Comparison of ENCODE assay signal across 8 cellular contexts in the genomic region with DNA sequence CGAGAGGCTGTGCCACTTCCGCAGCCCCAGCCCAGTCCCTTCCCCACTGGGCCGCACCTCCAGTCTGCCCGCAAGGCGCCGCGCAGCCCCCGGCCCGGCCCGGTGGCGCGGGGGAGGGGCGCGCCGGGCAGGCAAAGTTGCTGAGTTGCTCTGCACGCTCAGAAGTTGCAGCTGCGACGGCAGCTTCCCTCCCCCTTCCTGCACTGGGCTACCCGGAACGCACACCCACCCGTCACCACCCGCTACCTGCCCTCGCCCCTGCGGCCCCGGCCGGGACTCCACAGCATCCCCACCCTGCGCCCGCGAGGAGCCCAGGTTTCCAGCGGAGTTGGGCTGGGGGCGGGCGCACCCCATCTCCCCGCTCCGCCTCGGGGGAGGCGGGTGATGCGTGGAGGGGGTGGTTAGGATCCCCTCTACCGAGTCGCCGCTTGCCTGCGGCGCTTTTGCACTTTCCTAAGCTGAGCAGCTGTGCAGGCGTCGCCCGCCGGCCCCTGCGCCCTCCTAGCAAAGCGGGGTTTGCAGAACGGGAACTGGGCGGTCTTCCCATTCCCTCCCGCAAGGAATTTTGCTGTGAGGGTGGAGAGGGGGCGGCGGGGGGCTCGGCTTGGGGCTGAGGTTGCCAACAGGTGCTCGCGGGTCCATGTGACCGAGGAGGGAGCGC. TPM values are rescaled to one million over a fixed set of nuclear protein-coding genes. Genes with fewer than 3 reads are reported as not detected.
DNase-seq lines count a peak whose midpoint lies in the region; ATAC-seq and TF ChIP-seq lines count a peak whose summit lies in the region.

No MANE protein-coding gene starts in this region.

- peak; percentile 70 for DNase-seq in AG08396 (ENCODE audit: low spot score)
- DNase-seq in GM19238 (ENCODE audit: insufficient read length, low spot score) = peak; percentile 32
- DNase-seq in activated CD4-positive, CD25-positive, alpha-beta regulatory T cell treated with anti-CD3 and anti-CD28 coated beads, Interleukin-2, amount 50 U/mL, for 72 hours = peak; percentile 42
- DNase-seq in dorsolateral prefrontal cortex = peak in 2 of 10 donors; percentile 9 to 49
- DNase-seq in lung microvascular endothelial cell (ENCODE audit: low read depth in 2 of 2) = peak; percentile 24 to 33
- peak; percentile 26 for DNase-seq in stimulated activated naive B cell treated with anti-CD40 and anti-IgM and Interleukin-4, amounts not matched to agents 10 μg/mL and 1 μg/mL and 100 μg/mL, for 72 hours
- no peak for DNase-seq in cerebellar nuclear complex (lab: John Stamatoyannopoulos, UW)

- peaks cover 0 to 16% (median 0%) of the 10 kb centered on the region in 45 donors for H3K27me3 ChIP-seq in dorsolateral prefrontal cortex

- H3K27ac ChIP-seq in KOPT-K1 (ENCODE audit: low read depth, low read length, poor library complexity, severe bottlenecking) = peak overlapping the region; percentile 64
- peak overlapping the region in 38 of 59 donors; percentile 18 to 83 (median 58) for H3K27ac ChIP-seq in dorsolateral prefrontal cortex

- peak overlapping the region; percentile 37 for H3K27ac Mint-ChIP-seq in stimulated activated naive B cell treated with anti-CD40 and anti-IgM and Interleukin-4, amounts not matched to agents 10 μg/mL and 1 μg/mL and 100 μg/mL, for 72 hours

- H3K9me3 ChIP-seq in KOPT-K1 (ENCODE audit: insufficient read depth, low read length, poor library complexity, severe bottlenecking) = no peaks in the 10 kb centered on the region

- intact Hi-C loops in dorsolateral prefrontal cortex (cut with DNase I) = no loop called here

- peak overlapping the region; percentile 43 to 75 (median 60) for H3K4me3 ChIP-seq in dorsolateral prefrontal cortex

- no peak for TF ChIP-seq CTCF in dorsolateral prefrontal cortex (IDR thresholded peaks at IDR 0.05 in 54 of 56, conservative IDR thresholded peaks at IDR 0.05 in 2 of 56; ENCODE audit: low read depth in 1 of 56, partially characterized antibody in 56 of 56)

- no peaks in the 10 kb centered on the region for H3K36me3 ChIP-seq in KOPT-K1 (ENCODE audit: insufficient read depth, low read length)

- peak overlapping the region; percentile 78 to 84 for H3K4me3 Mint-ChIP-seq in stimulated activated naive B cell treated with anti-CD40 and anti-IgM and Interleukin-4, amounts not matched to agents 10 μg/mL and 1 μg/mL and 100 μg/mL, for 72 hours

- no peaks in the 10 kb centered on the region for H3K9me3 Mint-ChIP-seq in stimulated activated naive B cell treated with anti-CD40 and anti-IgM and Interleukin-4, amounts not matched to agents 10 μg/mL and 1 μg/mL and 100 μg/mL, for 72 hours

- H3K27me3 Mint-ChIP-seq in stimulated activated naive B cell treated with anti-CD40 and anti-IgM and Interleukin-4, amounts not matched to agents 10 μg/mL and 1 μg/mL and 100 μg/mL, for 72 hours = no peaks in the 10 kb centered on the region

- peaks cover 16 to 31% of the 10 kb centered on the region in 2 donors for H3K4me1 Mint-ChIP-seq in stimulated activated naive B cell treated with anti-CD40 and anti-IgM and Interleukin-4, amounts not matched to agents 10 μg/mL and 1 μg/mL and 100 μg/mL, for 72 hours

- ATAC-seq in stimulated activated naive B cell treated with anti-CD40 and anti-IgM and Interleukin-4, amounts not matched to agents 10 μg/mL and 1 μg/mL and 100 μg/mL, for 72 hours (replicated peaks) = peak; percentile 73 to 82

- no peaks in the 10 kb centered on the region for H3K36me3 Mint-ChIP-seq in stimulated activated naive B cell treated with anti-CD40 and anti-IgM and Interleukin-4, amounts not matched to agents 10 μg/mL and 1 μg/mL and 100 μg/mL, for 72 hours

RNA-seq across cellular contexts. Expression of gene RREB1, which starts 55.9 kb away (rescaled TPM):
- total RNA-seq in dorsolateral prefrontal cortex (10 to 100 TPM in 27 of 120 experiments, 1 to 10 TPM in 93; 3.4 to 21.0 (median 7.6) TPM), lung microvascular endothelial cell (10.2 and 17.5 TPM in 2 replicates)

Comparison
In these comparisons a context has a peak if more than half of its experiments do, and no peak if none do; other contexts are left out.
1. DNase-seq: peak in AG08396 (single experiment), GM19238 (single experiment), activated CD4-positive, CD25-positive, alpha-beta regulatory T cell treated with anti-CD3 and anti-CD28 coated beads, Interleukin-2, amount 50 U/mL, for 72 hours (single experiment), lung microvascular endothelial cell (2 of 2) and stimulated activated naive B cell treated with anti-CD40 and anti-IgM and Interleukin-4, amounts not matched to agents 10 μg/mL and 1 μg/mL and 100 μg/mL, for 72 hours (single experiment); none in cerebellar nuclear complex (0 of 2).